ENCODE assay signal across 18 cellular contexts in the genomic region with DNA sequence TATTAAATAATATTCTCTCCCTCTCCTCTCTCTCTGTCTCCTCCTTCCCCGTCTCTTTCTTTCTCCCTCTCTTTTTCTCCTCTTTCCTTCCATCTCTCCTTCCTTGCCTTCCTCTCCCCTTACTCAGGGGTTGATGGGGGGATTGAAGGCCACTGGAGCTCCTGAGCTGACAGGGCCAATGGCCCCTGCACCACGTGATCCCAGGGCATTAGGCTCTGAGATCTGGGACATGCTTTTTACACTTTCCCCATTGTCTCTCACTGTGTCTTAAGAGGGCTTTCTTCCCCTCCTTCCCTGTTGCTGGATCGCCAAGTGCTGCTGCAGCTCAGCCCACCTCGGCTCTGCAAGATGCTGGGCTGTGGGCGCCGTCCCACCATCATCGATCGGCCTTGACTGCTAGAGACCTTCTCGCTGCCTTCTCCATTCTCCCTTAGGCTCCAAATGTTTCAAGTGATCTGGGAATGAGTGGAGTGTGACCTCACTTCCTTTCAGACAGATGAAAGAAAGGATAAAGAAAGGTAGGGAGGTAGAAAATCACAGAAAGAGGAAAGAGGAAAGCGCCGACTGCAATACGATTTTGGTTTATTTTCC. TPM values are rescaled to one million over a fixed set of nuclear protein-coding genes. Genes with fewer than 3 reads are reported as not detected.
DNase-seq lines count a peak whose midpoint lies in the region; ATAC-seq and TF ChIP-seq lines count a peak whose summit lies in the region.
"Had no signal": no experiment of that assay in that cellular context is flagged by ENCODE, and none has a peak within 500 bp of the region (broad histone marks: within the 10 kb centered on the region; RNA-seq: fewer than 3 reads in every experiment).

No MANE protein-coding gene starts in this region.

- no peaks in the 10 kb centered on the region for H3K23me2 ChIP-seq in H9 (ENCODE audit: insufficient read length, low read depth, low read length, poor library complexity, severe bottlenecking)

- H3K9me3 Mint-ChIP-seq in H9: no peaks in the 10 kb centered on the region
- no peaks in the 10 kb centered on the region for H3K9me3 Mint-ChIP-seq in stimulated activated naive CD8-positive, alpha-beta T cell treated with anti-CD3 and anti-CD28 coated beads, Interleukin-15, amount 100 ng/mL, for 72 hours
- no peaks in the 10 kb centered on the region for H3K9me3 Mint-ChIP-seq in activated T-helper 17 cell treated with anti-CD3 and anti-CD28 coated beads, Interleukin-2, amount 50 U/mL, for 72 hours
- H3K9me3 Mint-ChIP-seq: activated CD8-positive, alpha-beta T cell treated with anti-CD3 and anti-CD28 coated beads for 36 hours; CD8-positive, alpha-beta memory T cell had no signal

- peaks cover 0 to 3% (median 2%) of the 10 kb centered on the region in 3 experiments; a peak in 2 of 7 replicates for H3K36me3 Mint-ChIP-seq in H9 (ENCODE audit: insufficient read depth in 1 of 3, low read depth in 3 of 3)
- no peaks in the 10 kb centered on the region for H3K36me3 Mint-ChIP-seq in activated T-helper 17 cell treated with anti-CD3 and anti-CD28 coated beads, Interleukin-2, amount 50 U/mL, for 72 hours (ENCODE audit: low read depth)
- H3K36me3 Mint-ChIP-seq: activated naive CD8-positive, alpha-beta T cell; CD8-positive, alpha-beta memory T cell had no signal

- no peak overlapping the region for H4K8ac ChIP-seq in H9 (replicated peaks; ENCODE audit: insufficient read length, low read depth, low read length)

- peak overlapping the region in 2 of 3 experiments; percentile 12 to 93; a peak in 3 of 7 replicates for H3K27ac Mint-ChIP-seq in H9
- no peak overlapping the region for H3K27ac Mint-ChIP-seq in stimulated activated naive CD8-positive, alpha-beta T cell treated with anti-CD3 and anti-CD28 coated beads, Interleukin-15, amount 100 ng/mL, for 72 hours
- H3K27ac Mint-ChIP-seq in activated T-helper 17 cell treated with anti-CD3 and anti-CD28 coated beads, Interleukin-2, amount 50 U/mL, for 72 hours: no peak overlapping the region
- H3K27ac Mint-ChIP-seq: activated CD8-positive, alpha-beta T cell treated with anti-CD3 and anti-CD28 coated beads for 36 hours; activated naive CD8-positive, alpha-beta T cell; activated T-cell treated with anti-CD3 and anti-CD28 coated beads, Interleukin-2, amount 50 U/mL, for 72 hours; CD8-positive, alpha-beta memory T cell had no signal

- no peak overlapping the region for H2BK120ac ChIP-seq in H9 (ENCODE audit: low read depth, low read length, poor library complexity, severe bottlenecking)

- no peak overlapping the region for H2BK20ac ChIP-seq in H9 (ENCODE audit: low read depth, low read length, poor library complexity, severe bottlenecking)

- H4K5ac ChIP-seq in H9 (ENCODE audit: insufficient read length, low read depth, low read length): no peak overlapping the region

- H3K4me2 ChIP-seq in H9 (ENCODE audit: insufficient read depth, insufficient read length, low read length) (no peak overlapping the region), smooth muscle cell (peak overlapping the region; percentile 44)

- no peak overlapping the region for H3K9ac ChIP-seq in H9 (ENCODE audit: extremely low read depth, insufficient read length, low read length)
- H3K9ac ChIP-seq in muscle layer of colon (ENCODE audit: low read length): no peak overlapping the region
- H3K9ac ChIP-seq in smooth muscle cell (ENCODE audit: low read depth): no peak overlapping the region

- H2BK5ac ChIP-seq in H9 (ENCODE audit: insufficient read length, low read length): no peak overlapping the region

- no peak overlapping the region for H3K14ac ChIP-seq in H9 (ENCODE audit: insufficient read depth, low read length)

- H3K9me3 ChIP-seq in H9 (ENCODE audit: control insufficient read depth, low read depth, low read length) (no peaks in the 10 kb centered on the region), muscle layer of colon (ENCODE audit: low read length) (no peaks in the 10 kb centered on the region), smooth muscle cell (replicated peaks; ENCODE audit: low read depth) (no peaks in the 10 kb centered on the region)

- peaks cover 4% of the 10 kb centered on the region for H3K79me1 ChIP-seq in H9 (ENCODE audit: insufficient read depth, low read depth, low read length, poor library complexity, severe bottlenecking)

- peaks cover 65 to 72% of the 10 kb centered on the region in 2 experiments for H3K4me1 Mint-ChIP-seq in H9
- no peaks in the 10 kb centered on the region for H3K4me1 Mint-ChIP-seq in stimulated activated naive CD8-positive, alpha-beta T cell treated with anti-CD3 and anti-CD28 coated beads, Interleukin-15, amount 100 ng/mL, for 72 hours
- H3K4me1 Mint-ChIP-seq in activated T-helper 17 cell treated with anti-CD3 and anti-CD28 coated beads, Interleukin-2, amount 50 U/mL, for 72 hours: no peaks in the 10 kb centered on the region
- H3K4me1 Mint-ChIP-seq: CD8-positive, alpha-beta memory T cell had no signal

- H3K79me2 ChIP-seq in H9 (ENCODE audit: insufficient read depth, low read length): no peaks in the 10 kb centered on the region; the same call in 1 of the 2 replicates
- H3K79me2 ChIP-seq in smooth muscle cell (ENCODE audit: low read depth): peaks cover 97% of the 10 kb centered on the region

- no peaks in the 10 kb centered on the region for H3K27me3 ChIP-seq in H9 (ENCODE audit: insufficient read depth, low read length)
- H3K27me3 ChIP-seq in muscle layer of colon (ENCODE audit: control insufficient read depth in 1 of 2, insufficient read depth in 2 of 2, low read length in 2 of 2): no peaks in the 10 kb centered on the region
- no peaks in the 10 kb centered on the region for H3K27me3 ChIP-seq in smooth muscle cell (ENCODE audit: low read depth)

- H3K36me3 ChIP-seq in muscle layer of colon (ENCODE audit: insufficient read depth, low read length) (no peaks in the 10 kb centered on the region), smooth muscle cell (ENCODE audit: low read depth) (no peaks in the 10 kb centered on the region)
- H3K36me3 ChIP-seq: WERI-Rb-1 had no signal

- no peak overlapping the region for H4K91ac ChIP-seq in H9 (ENCODE audit: insufficient read length, low read depth, low read length)

- H4K20me1 ChIP-seq in H9 (ENCODE audit: control insufficient read depth, insufficient read depth, insufficient read length) (no peaks in the 10 kb centered on the region), smooth muscle cell (ENCODE audit: low read depth) (peaks cover 100% of the 10 kb centered on the region)

- H3K4me3 ChIP-seq in coronary artery (no peak overlapping the region), muscle layer of colon (ENCODE audit: low read depth in 1 of 2, low read length in 2 of 2) (no peak overlapping the region), smooth muscle cell (no peak overlapping the region)

- DNase-seq in H9: no peak
- DNase-seq in coronary artery (ENCODE audit: low spot score): no peak
- DNase-seq in smooth muscle cell (lab: John Stamatoyannopoulos, UW; ENCODE audit: unreplicated experiment): no peak
- no peak for DNase-seq in epidermal melanocyte (ENCODE audit: insufficient read length, low spot score)
- DNase-seq in stimulated activated naive CD8-positive, alpha-beta T cell treated with anti-CD3 and anti-CD28 coated beads, Interleukin-15, amount 100 ng/mL, for 72 hours: no peak
- DNase-seq: activated CD8-positive, alpha-beta T cell treated with anti-CD3 and anti-CD28 coated beads for 36 hours; activated T-cell treated with anti-CD3 and anti-CD28 coated beads, Interleukin-2, amount 50 U/mL, for 72 hours; CD8-positive, alpha-beta memory T cell; dorsolateral prefrontal cortex; NCI-H1694 treated with DMSO at 0.1 percent for 48 hours; stimulated activated CD4-positive, alpha-beta T cell treated with anti-CD3 and anti-CD28 coated beads, Interleukin-15, amount 100 ng/mL, for 24 hours; stimulated activated naive CD4-positive, alpha-beta T cell; T-helper 1 cell; WERI-Rb-1 had no signal

- H2BK12ac ChIP-seq in H9 (ENCODE audit: insufficient read length, low read depth, low read length): no peak overlapping the region

- no peak overlapping the region for H2BK15ac ChIP-seq in H9 (ENCODE audit: low read depth, low read length)

- WGBS in H9 (ENCODE audit: extremely low coverage, insufficient read length, low lambda C conversion rate): no CpG with 5 or more reads among the region's 12 CpGs
- 87% methylated on average over 12 of the region's 12 CpGs for WGBS in smooth muscle cell (ENCODE audit: low lambda C conversion rate)

- TF ChIP-seq CTCF in H9 (conservative IDR thresholded peaks at IDR 0.05): no peak
- no peak for TF ChIP-seq CTCF in coronary artery (IDR thresholded peaks at IDR 0.05)
- TF ChIP-seq CTCF in smooth muscle cell (IDR thresholded peaks at IDR 0.05; ENCODE audit: borderline replicate concordance, insufficient read depth, poor library complexity, severe bottlenecking): no peak

- H2AFZ ChIP-seq in H9 (ENCODE audit: low read length) (no peak overlapping the region), smooth muscle cell (ENCODE audit: low read depth) (no peak overlapping the region)

- H3K27ac ChIP-seq in H9 (ENCODE audit: insufficient read length, low read depth, low read length) (no peak overlapping the region), coronary artery (peak overlapping the region; percentile 54 to 92), muscle layer of colon (ENCODE audit: low read depth, low read length) (peak overlapping the region; percentile 83), smooth muscle cell (ENCODE audit: low read depth) (peak overlapping the region; percentile 36)
- H3K27ac ChIP-seq: dorsolateral prefrontal cortex, WERI-Rb-1 had no signal

- peaks cover 15% of the 10 kb centered on the region for H3K4me1 ChIP-seq in H9 (ENCODE audit: insufficient read depth, low read length)
- peaks cover 86% of the 10 kb centered on the region for H3K4me1 ChIP-seq in muscle layer of colon (ENCODE audit: insufficient read depth, low read length)
- H3K4me1 ChIP-seq in smooth muscle cell (ENCODE audit: low read depth): peaks cover 76% of the 10 kb centered on the region

- no peak overlapping the region for H2AK5ac ChIP-seq in H9 (ENCODE audit: insufficient read length, low read length)

- no peak overlapping the region for H3T11ph ChIP-seq in H9 (ENCODE audit: low read length)

- no peak overlapping the region for H3K4me3 Mint-ChIP-seq in H9
- H3K4me3 Mint-ChIP-seq in stimulated activated naive CD8-positive, alpha-beta T cell treated with anti-CD3 and anti-CD28 coated beads, Interleukin-15, amount 100 ng/mL, for 72 hours: no peak overlapping the region
- no peak overlapping the region for H3K4me3 Mint-ChIP-seq in activated T-helper 17 cell treated with anti-CD3 and anti-CD28 coated beads, Interleukin-2, amount 50 U/mL, for 72 hours
- H3K4me3 Mint-ChIP-seq: activated CD8-positive, alpha-beta T cell treated with anti-CD3 and anti-CD28 coated beads for 36 hours; activated naive CD8-positive, alpha-beta T cell; activated T-cell treated with anti-CD3 and anti-CD28 coated beads, Interleukin-2, amount 50 U/mL, for 72 hours; CD8-positive, alpha-beta memory T cell had no signal

- H3F3A ChIP-seq in smooth muscle cell (ENCODE audit: low read depth): peaks cover 70% of the 10 kb centered on the region

- H3K27me3 Mint-ChIP-seq in H9 (ENCODE audit: low read depth): peaks cover 2% of the 10 kb centered on the region; the same call in 1 of the 2 replicates
- H3K27me3 Mint-ChIP-seq in stimulated activated naive CD8-positive, alpha-beta T cell treated with anti-CD3 and anti-CD28 coated beads, Interleukin-15, amount 100 ng/mL, for 72 hours: peaks cover 89% of the 10 kb centered on the region
- H3K27me3 Mint-ChIP-seq in activated T-helper 17 cell treated with anti-CD3 and anti-CD28 coated beads, Interleukin-2, amount 50 U/mL, for 72 hours: peaks cover 21% of the 10 kb centered on the region

- H3K56ac ChIP-seq in H9 (ENCODE audit: insufficient read length, low read depth, low read length): no peak overlapping the region

- ATAC-seq in HG03095 (IDR thresholded peaks at IDR 0.05; ENCODE audit: unreplicated experiment): no peak
- ATAC-seq in stimulated activated naive CD8-positive, alpha-beta T cell treated with anti-CD3 and anti-CD28 coated beads, Interleukin-15, amount 100 ng/mL, for 72 hours: no peak
- ATAC-seq in activated T-helper 17 cell treated with anti-CD3 and anti-CD28 coated beads, Interleukin-2, amount 50 U/mL, for 72 hours (replicated peaks): no peak
- ATAC-seq: activated CD8-positive, alpha-beta T cell treated with anti-CD3 and anti-CD28 coated beads for 36 hours; activated T-cell treated with anti-CD3 and anti-CD28 coated beads, Interleukin-2, amount 50 U/mL, for 72 hours had no signal

- H3K23ac ChIP-seq in H9 (ENCODE audit: insufficient read length, low read depth, low read length): no peak overlapping the region

- H3K18ac ChIP-seq in H9 (ENCODE audit: insufficient read length, low read depth, low read length): no peak overlapping the region

- H3K4ac ChIP-seq in H9 (ENCODE audit: low read depth, low read length): no peak overlapping the region

RNA-seq across cellular contexts. Expression of a gene that starts 42.2 kb away (rescaled TPM):
- total RNA-seq in H9 (2021) (73.1 and 74.6 TPM in 2 replicates), smooth muscle cell (4,372 and 5,353 TPM in 2 replicates)
- polyA plus RNA-seq in smooth muscle cell: 1,844 and 2,409 TPM in 2 replicates
- not detected for total RNA-seq in activated T-helper 17 cell treated with anti-CD3 and anti-CD28 coated beads, Interleukin-2, amount 50 U/mL, for 72 hours
- total RNA-seq: activated CD8-positive, alpha-beta T cell treated with anti-CD3 and anti-CD28 coated beads for 36 hours; CD8-positive, alpha-beta memory T cell had no signal
- polyA plus RNA-seq: CD8-positive, alpha-beta memory T cell had no signal

RNA-seq across cellular contexts. Expression of a gene that starts 42.3 kb away (rescaled TPM):
- total RNA-seq in H9 (2021) (68.8 and 76.5 TPM in 2 replicates), smooth muscle cell (1,456 and 1,535 TPM in 2 replicates)
- 2,012 and 2,786 TPM in 2 replicates for polyA plus RNA-seq in smooth muscle cell
- under 1 TPM in 1 of 2 donors, not detected in 1; 0.56 TPM for total RNA-seq in activated T-helper 17 cell treated with anti-CD3 and anti-CD28 coated beads, Interleukin-2, amount 50 U/mL, for 72 hours
- total RNA-seq: activated CD8-positive, alpha-beta T cell treated with anti-CD3 and anti-CD28 coated beads for 36 hours; activated T-cell treated with anti-CD3 and anti-CD28 coated beads, Interleukin-2, amount 50 U/mL, for 72 hours; CD8-positive, alpha-beta memory T cell had no signal
- polyA plus RNA-seq: CD8-positive, alpha-beta memory T cell had no signal

Comparison
In these comparisons a context has a peak if more than half of its experiments do, and no peak if none do; other contexts are left out.
1. H3K27ac Mint-ChIP-seq: peak in H9 (2 of 3); none in stimulated activated naive CD8-positive, alpha-beta T cell treated with anti-CD3 and anti-CD28 coated beads, Interleukin-15, amount 100 ng/mL, for 72 hours (0 of 2) and activated T-helper 17 cell treated with anti-CD3 and anti-CD28 coated beads, Interleukin-2, amount 50 U/mL, for 72 hours (single experiment).
2. RNA of a gene that starts 42.2 kb away (total RNA-seq): 4,372 to 5,353 TPM in smooth muscle cell and 73.1 to 74.6 TPM in H9; not detected in activated T-helper 17 cell treated with anti-CD3 and anti-CD28 coated beads, Interleukin-2, amount 50 U/mL, for 72 hours; every median in the first group is over 10 times any median in the second.
3. RNA of a gene that starts 42.3 kb away (total RNA-seq): 1,456 to 1,535 TPM in smooth muscle cell and 68.8 to 76.5 TPM in H9; 0.56 TPM in activated T-helper 17 cell treated with anti-CD3 and anti-CD28 coated beads, Interleukin-2, amount 50 U/mL, for 72 hours; every median in the first group is over 10 times any median in the second.